Comparison of ENCODE assay signal across 8 cellular contexts in genomic region chr3:120095226-120096165, GRCh38. TPM values are rescaled to one million over a fixed set of nuclear protein-coding genes. Genes with fewer than 3 reads are reported as not detected.
DNase-seq lines count a peak whose midpoint lies in the region; ATAC-seq, FAIRE-seq and TF ChIP-seq lines count a peak whose summit lies in the region.

No MANE protein-coding gene starts in this region.

- H3K9me3 ChIP-seq in adrenal gland (replicated peaks in 1 of 3), result no peaks in the 10 kb centered on the region
- no peaks in the 10 kb centered on the region for H3K9me3 ChIP-seq in left ventricle myocardium inferior (replicated peaks)

- H3K36me3 ChIP-seq in adrenal gland (replicated peaks in 1 of 2), result no peaks in the 10 kb centered on the region
- H3K36me3 ChIP-seq in left ventricle myocardium inferior, result no peaks in the 10 kb centered on the region

- H3K27me3 ChIP-seq in adrenal gland (no peaks in the 10 kb centered on the region), left ventricle myocardium inferior (ENCODE audit: low read depth) (no peaks in the 10 kb centered on the region)

- H3K36me3 Mint-ChIP-seq in progenitor cell of endocrine pancreas (ENCODE audit: insufficient read depth), result peaks cover 8% of the 10 kb centered on the region

- WGBS in adrenal gland, 4 donors, result 0% methylated on average over 14 to 59 of the region's 59 CpGs

- H3K4me3 ChIP-seq in adrenal gland (peak overlapping the region in 3 of 4 donors; percentile 84 to 87 (median 85)), left ventricle myocardium inferior (peak overlapping the region; percentile 92)

- FAIRE-seq in GM12891 (lab: Jason Lieb, UNC), result no peak

- H3K4me1 ChIP-seq in adrenal gland (replicated peaks in 1 of 2) (peaks cover 15 to 39% of the 10 kb centered on the region in 2 donors), left ventricle myocardium inferior (peaks cover 56% of the 10 kb centered on the region)

- peaks cover 23% of the 10 kb centered on the region for H3K4me1 Mint-ChIP-seq in progenitor cell of endocrine pancreas (ENCODE audit: low read depth)

- peak; percentile 46 for ATAC-seq in HG02642 (IDR thresholded peaks at IDR 0.05; ENCODE audit: poor library complexity, unreplicated experiment)

- H3K27ac Mint-ChIP-seq in progenitor cell of endocrine pancreas, result no peak overlapping the region

- H3K4me3 Mint-ChIP-seq in progenitor cell of endocrine pancreas (ENCODE audit: low read depth), result no peak overlapping the region

- no peak for TF ChIP-seq CTCF in adrenal gland (IDR thresholded peaks at IDR 0.05)
- no peak for TF ChIP-seq CTCF in left ventricle myocardium inferior (IDR thresholded peaks at IDR 0.05; ENCODE audit: borderline replicate concordance)
- no peak for TF ChIP-seq CTCF in progenitor cell of endocrine pancreas (IDR thresholded peaks at IDR 0.05; ENCODE audit: unreplicated experiment)

- H3K27ac ChIP-seq in adrenal gland, result peak overlapping the region; percentile 87 to 100 (median 99)
- H3K27ac ChIP-seq in left ventricle myocardium inferior (replicated peaks), result peak overlapping the region; percentile 100

- intact Hi-C loops in adrenal gland (cut with DNase I) (loop anchor here in 1 of 2 donors (10.0 kb wide), 1 partner anchor 171 kb away; no protein-coding TSS in a partner anchor), left ventricle myocardium inferior (cut with micrococcal nuclease) (no loop called here)

- no peaks in the 10 kb centered on the region for H3K27me3 Mint-ChIP-seq in progenitor cell of endocrine pancreas

- H3K9me3 Mint-ChIP-seq in progenitor cell of endocrine pancreas (ENCODE audit: low read depth), result no peaks in the 10 kb centered on the region

- DNase-seq in GM12891 (ENCODE audit: insufficient read length, low spot score) (peak; percentile 44), NCI-H1105 (lab: John Stamatoyannopoulos, UW) (peak; percentile 96), SW480 (ENCODE audit: low spot score) (peak; percentile 89), adrenal gland (peak; percentile 88 to 96 (median 93)), left ventricle myocardium inferior (peak; percentile 89), progenitor cell of endocrine pancreas (ENCODE audit: low spot score, unreplicated experiment) (peak; percentile 79), ureter (ENCODE audit: low spot score) (peak; percentile 93)

- TF ChIP-seq POLR2A in GM12891 (IDR thresholded peaks at IDR 0.05; ENCODE audit: low read depth, low read length), result peak; percentile 89
- TF ChIP-seq POLR2A in adrenal gland (IDR thresholded peaks at IDR 0.05), result peak; percentile 95 to 99

TF ChIP-seq in GM12891, 5 proteins besides CTCF, POLR2A, EP300 and RAD21:
- TF ChIP-seq SPI1 (IDR thresholded peaks at IDR 0.05; ENCODE audit: low read depth, low read length), result peak; percentile 36
- peak; percentile 89; the same call in 1 of the 2 replicates for TF ChIP-seq TAF1 (IDR thresholded peaks at IDR 0.05; ENCODE audit: low read depth, low read length)
- peak; percentile 86 for TF ChIP-seq POLR2AphosphoS5 (IDR thresholded peaks at IDR 0.05; ENCODE audit: low read depth, low read length)
- peak; percentile 92 for TF ChIP-seq PAX5 (IDR thresholded peaks at IDR 0.05; ENCODE audit: insufficient read depth, low read length, severe bottlenecking)
- no peak; the same call in 1 of the 2 replicates for TF ChIP-seq POU2F2 (IDR thresholded peaks at IDR 0.05; ENCODE audit: low read depth, low read length)

RNA-seq across cellular contexts. Expression of gene GSK3B, which starts 1.2 kb away (rescaled TPM):
- polyA plus RNA-seq in GM12891 (2012; ENCODE audit: low read depth, missing spikeins), result 20.8 TPM
- total RNA-seq in adrenal gland, result 10 to 100 TPM; 35.1 to 63.7 (median 46.2) TPM
- 10 to 100 TPM in 2 of 3 donors, 1 to 10 TPM in 1; 10.0 to 38.7 (median 11.3) TPM for polyA plus RNA-seq in adrenal gland
- total RNA-seq in left ventricle myocardium inferior, result 42.5 TPM
- 80.0 and 81.3 TPM in 2 replicates for total RNA-seq in progenitor cell of endocrine pancreas
- 48.4 TPM for total RNA-seq in ureter

Comparison
In these comparisons a context has a peak if more than half of its experiments do, and no peak if none do; other contexts are left out.
1. Peak in every context shown above with its lines: DNase-seq, ATAC-seq, H3K4me3 ChIP-seq and H3K27ac ChIP-seq.
2. DNase-seq: peak in every context shown above with its lines; median percentile 96 in NCI-H1105; 93 in adrenal gland; 93 in ureter; 89 in SW480; 89 in left ventricle myocardium inferior; 79 in progenitor cell of endocrine pancreas; 44 in GM12891.